In the genomic region with DNA sequence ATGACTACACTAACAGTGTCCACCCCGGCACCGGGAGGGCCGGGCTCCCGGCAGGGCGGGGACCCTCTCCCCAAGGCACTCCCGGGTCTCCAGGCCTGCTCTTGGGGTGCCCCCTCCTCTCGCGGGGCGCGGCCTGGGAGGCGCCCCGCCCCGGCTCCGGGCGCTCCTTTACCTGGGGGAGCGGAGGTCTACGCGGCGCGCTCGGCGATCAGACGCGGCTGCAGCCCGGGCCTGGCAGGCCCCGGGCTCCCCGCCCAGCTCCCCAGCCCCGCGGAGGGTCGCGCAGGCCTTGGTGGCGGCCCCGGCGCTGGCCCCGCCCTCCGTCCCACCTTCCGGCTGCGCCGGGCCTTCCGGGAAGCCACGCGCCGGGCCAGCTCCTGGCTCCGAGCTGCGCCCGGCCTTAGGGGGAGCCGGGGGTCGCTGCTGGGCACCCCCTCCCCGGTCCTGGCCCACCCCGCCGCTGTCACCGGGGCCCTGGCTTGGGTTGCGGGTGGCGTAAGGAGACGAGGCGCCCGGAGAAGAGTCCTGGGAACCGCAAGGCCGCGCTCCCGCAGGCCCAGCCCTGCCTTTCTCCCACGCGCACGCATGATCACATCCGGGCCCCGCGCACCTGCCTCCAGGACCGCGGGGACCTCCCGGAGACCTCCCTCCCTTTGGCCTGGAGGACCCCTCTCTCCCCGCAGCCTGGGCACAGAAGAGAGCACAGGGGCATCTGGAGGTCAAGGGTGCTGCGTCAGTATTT, we compare ENCODE assay signal across 8 cellular contexts.
DNase-seq lines count a peak whose midpoint lies in the region; ATAC-seq and TF ChIP-seq lines count a peak whose summit lies in the region.

TSS of gene C19orf12 (minus strand) at position 309 of the 742 bp plus-strand sequence. CDS start 6,848 bp downstream, outside the sequence.

- peaks cover 47% of the 10 kb centered on the region for H3K4me1 ChIP-seq in effector memory CD4-positive, alpha-beta T cell (ENCODE audit: control insufficient read depth, insufficient read depth, low read length, poor library complexity, severe bottlenecking)

- H3K27me3 Mint-ChIP-seq in memory B cell = no peaks in the 10 kb centered on the region

- H3K27me3 ChIP-seq in effector memory CD4-positive, alpha-beta T cell (replicated peaks; ENCODE audit: control insufficient read depth, insufficient read depth, low read length, poor library complexity, severe bottlenecking) = no peaks in the 10 kb centered on the region

- DNase-seq in NCI-H2196 treated with DMSO at 0.1 percent for 48 hours (lab: John Stamatoyannopoulos, UW; ENCODE audit: unreplicated experiment) = peak; percentile 23
- DNase-seq in activated CD4-positive, alpha-beta T cell treated with anti-CD3 and anti-CD28 coated beads, Interleukin-2, amount 50 U/mL, for 48 hours = peak; percentile 71 to 77
- DNase-seq in effector memory CD4-positive, alpha-beta T cell = peak in 1 of 3 donors; percentile 41
- DNase-seq in memory B cell (ENCODE audit: low spot score in 2 of 2) = peak; percentile 32 to 64
- peak; percentile 50 for DNase-seq in stimulated activated CD8-positive, alpha-beta memory T cell treated with anti-CD3 and anti-CD28 coated beads, Interleukin-12 subunit alpha, Interleukin-12 subunit beta, amount 100 ng/mL, for 4 hours (ENCODE audit: low read depth)

- peak within 1 kb of the TSS; percentile 63 for H3K4me3 ChIP-seq in effector memory CD4-positive, alpha-beta T cell (ENCODE audit: insufficient read depth, low read depth, low read length, poor library complexity, severe bottlenecking)

- peak within 1 kb of the TSS; percentile 95 for H3K27ac Mint-ChIP-seq in memory B cell

- no peaks in the 10 kb centered on the region for H3K36me3 Mint-ChIP-seq in memory B cell

- H3K36me3 ChIP-seq in effector memory CD4-positive, alpha-beta T cell (ENCODE audit: control insufficient read depth, insufficient read depth, low read length) = no peaks in the 10 kb centered on the region

- ATAC-seq in GM18505 (IDR thresholded peaks at IDR 0.05; ENCODE audit: unreplicated experiment) (peak; percentile 75), HG02943 (IDR thresholded peaks at IDR 0.05; ENCODE audit: low read depth, unreplicated experiment) (peak; percentile 60), memory B cell (ENCODE audit: low read depth) (peak; percentile 62)

- H3K9me3 Mint-ChIP-seq in memory B cell = no peaks in the 10 kb centered on the region

- peak within 1 kb of the TSS; percentile 92 for H3K4me3 Mint-ChIP-seq in memory B cell

- TF ChIP-seq CTCF in 22Rv1 (IDR thresholded peaks at IDR 0.05) = no peak

- peak within 1 kb of the TSS; percentile 81 for H3K27ac ChIP-seq in 22Rv1
- H3K27ac ChIP-seq in effector memory CD4-positive, alpha-beta T cell (ENCODE audit: insufficient read depth, low read length, poor library complexity, severe bottlenecking) = peak within 1 kb of the TSS; percentile 88

- peak; percentile 87 for TF ChIP-seq POLR2A in GM18505 (IDR thresholded peaks at IDR 0.05; ENCODE audit: borderline replicate concordance, extremely low read depth, insufficient read depth, insufficient read length)

- peaks cover 31% of the 10 kb centered on the region for H3K4me1 Mint-ChIP-seq in memory B cell

- H3K9me3 ChIP-seq in effector memory CD4-positive, alpha-beta T cell (ENCODE audit: control insufficient read depth, low read length) = no peaks in the 10 kb centered on the region
